Comparison of ENCODE assay signal across 15 cellular contexts in genomic region chr17:69597898-69598692, GRCh38.
DNase-seq lines count a peak whose midpoint lies in the region; ATAC-seq, FAIRE-seq and TF ChIP-seq lines count a peak whose summit lies in the region.
"Had no signal": no experiment of that assay in that cellular context is flagged by ENCODE, and none has a peak within 500 bp of the region (broad histone marks: within the 10 kb centered on the region; RNA-seq: fewer than 3 reads in every experiment).

No MANE protein-coding gene starts in this region.

- intact Hi-C loops in MCF 10A (cut with micrococcal nuclease), result no loop called here
- intact Hi-C loops in breast epithelium (cut with DNase I; ENCODE audit: low total_unique reads), result no loop called here

- no peaks in the 10 kb centered on the region for H3K9me3 ChIP-seq in breast epithelium
- H3K9me3 ChIP-seq in RWPE2 (ENCODE audit: severe bottlenecking), result no peaks in the 10 kb centered on the region
- H3K9me3 ChIP-seq in skeletal muscle satellite cell (replicated peaks; ENCODE audit: low read length), result no peaks in the 10 kb centered on the region

- H3K27me3 Mint-ChIP-seq in MCF 10A (ENCODE audit: insufficient read depth, unreplicated experiment) (no peaks in the 10 kb centered on the region), mesothelial cell of epicardium (ENCODE audit: low read depth) (no peaks in the 10 kb centered on the region)

- no TSS peak for BruUV-seq in MCF 10A (replicated peaks; lab: Mats Ljungman, UMichigan)

- H3K4me3 ChIP-seq in breast epithelium, result no peak overlapping the region
- no peak overlapping the region for H3K4me3 ChIP-seq in RWPE2 (ENCODE audit: severe bottlenecking)
- H3K4me3 ChIP-seq in fibroblast of the aortic adventitia (ENCODE audit: low read depth, low read length), result no peak overlapping the region
- no peak overlapping the region for H3K4me3 ChIP-seq in skeletal muscle satellite cell (ENCODE audit: low read length)
- H3K4me3 ChIP-seq: SK-N-MC had no signal

- H3K27me3 ChIP-seq in breast epithelium, result no peaks in the 10 kb centered on the region
- H3K27me3 ChIP-seq in RWPE2 (ENCODE audit: insufficient read depth, poor library complexity, severe bottlenecking), result no peaks in the 10 kb centered on the region
- no peaks in the 10 kb centered on the region for H3K27me3 ChIP-seq in skeletal muscle satellite cell (ENCODE audit: control insufficient read depth, insufficient read depth, low read length)

- no peak for FAIRE-seq in frontal cortex (lab: Jason Lieb, UNC)
- FAIRE-seq: A204.1, endometrium, H1 had no signal

- no peak overlapping the region for H3K27ac ChIP-seq in breast epithelium
- no peak overlapping the region for H3K27ac ChIP-seq in RWPE2 (ENCODE audit: poor library complexity, severe bottlenecking)
- H3K27ac ChIP-seq: SK-N-MC had no signal

- H3K4me2 ChIP-seq in skeletal muscle satellite cell (ENCODE audit: low read length), result peak overlapping the region; percentile 16

- DNase-seq in MCF 10A (ENCODE audit: unreplicated experiment), result peak; percentile 60
- no peak for DNase-seq in breast epithelium (ENCODE audit: low spot score in 2 of 2)
- no peak for DNase-seq in RWPE2 (ENCODE audit: low spot score)
- DNase-seq in fibroblast of the aortic adventitia (ENCODE audit: low read depth), result peak; percentile 37
- DNase-seq in frontal cortex (ENCODE audit: low spot score in 2 of 2), result no peak
- no peak for DNase-seq in NCI-H2227 treated with DMSO at 0.1 percent for 48 hours (lab: John Stamatoyannopoulos, UW)
- no peak for DNase-seq in mesothelial cell of epicardium (ENCODE audit: low spot score in 2 of 2, unreplicated experiment in 2 of 2)
- DNase-seq: Caco-2; NK-92 treated with Interleukin-12 subunit alpha and Interleukin-12 subunit beta, amount 100 ng/mL, for 24 hours; substantia nigra had no signal

- no peaks in the 10 kb centered on the region for H3K36me3 Mint-ChIP-seq in MCF 10A (ENCODE audit: insufficient read depth, unreplicated experiment)
- H3K36me3 Mint-ChIP-seq in mesothelial cell of epicardium, result no peaks in the 10 kb centered on the region

- H3K9me3 Mint-ChIP-seq in MCF 10A (ENCODE audit: unreplicated experiment) (peaks cover 1% of the 10 kb centered on the region), mesothelial cell of epicardium (no peaks in the 10 kb centered on the region)

- H3K36me3 ChIP-seq in breast epithelium (no peaks in the 10 kb centered on the region), RWPE2 (ENCODE audit: low read depth) (no peaks in the 10 kb centered on the region), skeletal muscle satellite cell (ENCODE audit: insufficient read depth, low read length) (no peaks in the 10 kb centered on the region)

- H3K4me1 ChIP-seq in breast epithelium (no peaks in the 10 kb centered on the region), RWPE2 (ENCODE audit: insufficient read depth, poor library complexity, severe bottlenecking) (no peaks in the 10 kb centered on the region), skeletal muscle satellite cell (ENCODE audit: control insufficient read depth, insufficient read depth, low read length) (peaks cover 19% of the 10 kb centered on the region)
- H3K4me1 ChIP-seq: Caco-2 had no signal

- POLR2A ChIA-PET in MCF 10A (lab: Yijun Ruan, JAX), result interaction anchor here (1.0 to 1.3 kb wide), 2 partner anchors 10 kb away, joined by 3 read pairs; no protein-coding TSS in a partner anchor

- no peak overlapping the region for H3K9ac ChIP-seq in skeletal muscle satellite cell (ENCODE audit: low read depth, low read length)

- peak; percentile 86 for ATAC-seq in RWPE2 (ENCODE audit: low read depth)

- no peak for TF ChIP-seq POLR2A in breast epithelium (IDR thresholded peaks at IDR 0.05)

- no peak overlapping the region for H3K27ac Mint-ChIP-seq in MCF 10A (ENCODE audit: low read depth, unreplicated experiment)
- no peak overlapping the region for H3K27ac Mint-ChIP-seq in mesothelial cell of epicardium

- no peak for TF ChIP-seq CTCF in MCF 10A (IDR thresholded peaks at IDR 0.05; ENCODE audit: unreplicated experiment)
- no peak for TF ChIP-seq CTCF in breast epithelium (IDR thresholded peaks at IDR 0.05)
- TF ChIP-seq CTCF in RWPE2 (IDR thresholded peaks at IDR 0.05; ENCODE audit: poor library complexity, severe bottlenecking), result no peak
- TF ChIP-seq CTCF in fibroblast of the aortic adventitia (IDR thresholded peaks at IDR 0.05; ENCODE audit: insufficient read depth, low read length), result no peak
- no peak for TF ChIP-seq CTCF in mesothelial cell of epicardium (IDR thresholded peaks at IDR 0.05; ENCODE audit: unreplicated experiment)

- no peak overlapping the region for H3K4me3 Mint-ChIP-seq in MCF 10A (ENCODE audit: unreplicated experiment)
- H3K4me3 Mint-ChIP-seq in mesothelial cell of epicardium, result no peak overlapping the region

- H3K4me1 Mint-ChIP-seq in MCF 10A (ENCODE audit: insufficient read depth, unreplicated experiment) (peaks cover 20% of the 10 kb centered on the region), mesothelial cell of epicardium (no peaks in the 10 kb centered on the region)

- CTCF ChIA-PET in MCF 10A (lab: Yijun Ruan, JAX), result interaction anchor here (0.6 to 1.3 kb wide), 5 partner anchors 9 to 548 kb away, joined by 3 to 6 read pairs (median 4); no protein-coding TSS in a partner anchor

Comparison
In these comparisons a context has a peak if more than half of its experiments do, and no peak if none do; other contexts are left out.
1. DNase-seq: peak in MCF 10A (single experiment) and fibroblast of the aortic adventitia (single experiment); none in breast epithelium (0 of 2), RWPE2 (single experiment), frontal cortex (0 of 2), NCI-H2227 treated with DMSO at 0.1 percent for 48 hours (single experiment) and mesothelial cell of epicardium (0 of 2).